1 cellular context compared by ENCODE assay signal in genomic region chr17:7846063-7846735, GRCh38.
TF ChIP-seq lines count a peak whose summit lies in the region.

No MANE protein-coding gene starts in this region.

TF ChIP-seq in K562, 482 proteins besides CTCF, POLR2A, EP300 and RAD21:
- TF ChIP-seq ZNF184 (CRISPR knock-in tag; IDR thresholded peaks at IDR 0.05) (no peak), ZBTB34 (CRISPR knock-in tag; IDR thresholded peaks at IDR 0.05) (no peak), POLR2G (IDR thresholded peaks at IDR 0.05; ENCODE audit: low read depth, low read length) (peak; percentile 45)
